18 cellular contexts compared by ENCODE assay signal in genomic region chr12:107462428-107463332, GRCh38.
"Had no signal": no experiment of that assay in that cellular context is flagged by ENCODE, and none has a peak within 500 bp of the region (broad histone marks: within the 10 kb centered on the region; RNA-seq: fewer than 3 reads in every experiment).

No MANE protein-coding gene starts in this region.

- H3K36me3 ChIP-seq: adrenal gland, cardiac muscle cell, sigmoid colon, spleen, upper lobe of right lung had no signal

- DNase-seq: activated CD4-positive, alpha-beta T cell treated with anti-CD3 and anti-CD28 coated beads, Interleukin-2, amount 10 ng/mL, durations not matched to agents 24 days and 14 days; activated CD8-positive, alpha-beta T cell treated with anti-CD3 and anti-CD28 coated beads for 36 hours; activated T-cell treated with anti-CD3 and anti-CD28 coated beads, Interleukin-2, amount 50 U/mL, for 24 hours; dermis blood vessel endothelial cell; foreskin melanocyte; glutamatergic neuron; hippocampal formation; islet precursor cell; nephron progenitor cell; nucleus accumbens; sigmoid colon; stimulated activated CD4-positive, alpha-beta T cell treated with anti-CD3 and anti-CD28 coated beads, Interleukin-4, amount 100 ng/mL, for 4 hours; stimulated activated naive B cell treated with anti-CD40 and anti-IgM and Interleukin-4, amounts not matched to agents 10 μg/mL and 1 μg/mL and 100 μg/mL, for 72 hours; upper lobe of right lung had no signal

- ATAC-seq: activated CD8-positive, alpha-beta T cell treated with anti-CD3 and anti-CD28 coated beads for 36 hours; stimulated activated naive B cell treated with anti-CD40 and anti-IgM and Interleukin-4, amounts not matched to agents 10 μg/mL and 1 μg/mL and 100 μg/mL, for 72 hours; upper lobe of right lung had no signal

- H3K27me3 ChIP-seq: adrenal gland, cardiac muscle cell, sigmoid colon, spleen, upper lobe of right lung had no signal

- H3K4me1 ChIP-seq: upper lobe of right lung had no signal

- H3K4me3 ChIP-seq: adrenal gland, cardiac muscle cell, lung, sigmoid colon, spleen, upper lobe of right lung had no signal

- H3K27ac ChIP-seq: cardiac muscle cell, sigmoid colon, spleen, upper lobe of right lung had no signal

- H3K9me3 ChIP-seq: adrenal gland, sigmoid colon, upper lobe of right lung had no signal
